8 cellular contexts compared by ENCODE assay signal in the genomic region with DNA sequence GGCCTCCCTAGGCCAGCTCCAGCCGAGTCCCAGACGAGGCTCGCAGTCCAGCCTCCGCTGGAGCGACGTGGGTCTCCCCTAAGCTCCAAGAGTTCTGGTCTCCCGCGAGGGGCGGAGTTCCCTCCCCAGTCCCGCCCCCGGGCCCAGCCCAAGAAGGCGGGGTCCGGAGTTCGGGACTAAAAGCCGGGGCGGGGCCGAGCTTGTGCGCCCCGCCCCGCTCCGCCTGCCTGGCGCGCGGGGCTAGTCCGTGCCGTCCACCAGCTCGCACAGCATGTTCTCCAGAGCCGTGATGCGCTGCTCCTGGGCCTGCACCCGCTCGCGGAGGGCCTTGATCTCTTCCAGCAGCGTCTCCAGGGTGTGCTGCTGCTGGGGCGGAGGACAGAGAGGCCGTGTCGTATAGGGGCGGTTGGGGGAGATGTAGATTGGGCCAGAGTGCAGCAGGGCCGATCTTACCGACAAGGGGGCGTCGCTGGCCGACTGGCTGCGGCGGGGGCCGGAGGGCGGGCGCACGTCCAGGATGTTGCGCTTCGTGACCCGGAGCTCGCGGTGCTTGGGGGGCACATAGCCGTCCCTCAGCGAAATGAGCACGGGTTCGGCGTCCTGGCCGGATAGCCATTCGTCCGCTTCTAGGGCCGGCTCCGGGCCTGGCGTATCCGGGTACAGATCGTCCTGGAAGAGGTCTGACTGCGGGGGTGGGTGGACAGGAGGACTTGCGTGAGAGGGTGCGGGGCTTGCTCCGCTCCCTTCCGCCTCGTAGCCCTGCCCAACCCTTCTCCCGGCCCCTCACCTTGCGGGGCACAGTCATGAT. TPM values are rescaled to one million over a fixed set of nuclear protein-coding genes. Genes with fewer than 3 reads are reported as not detected.
DNase-seq lines count a peak whose midpoint lies in the region; ATAC-seq and TF ChIP-seq lines count a peak whose summit lies in the region.

No MANE protein-coding gene starts in this region.

- H3K4me1 ChIP-seq in lower lobe of right lung: peaks cover 57% of the 10 kb centered on the region

- H3K27ac ChIP-seq in lower lobe of right lung: peak overlapping the region; percentile 69

- H3K9me3 ChIP-seq in lower lobe of right lung: no peaks in the 10 kb centered on the region

- ATAC-seq in lower lobe of right lung: peak; percentile 82 to 83
- ATAC-seq in HG03521 (IDR thresholded peaks at IDR 0.05; ENCODE audit: unreplicated experiment): no peak

- H3K4me3 ChIP-seq in lower lobe of right lung: peak overlapping the region; percentile 53

- no peaks in the 10 kb centered on the region for H3K36me3 ChIP-seq in lower lobe of right lung

- intact Hi-C loops in lower lobe of right lung (cut with DNase I): no loop called here

- DNase-seq in DMS114 treated with DMSO at 0.1 percent for 48 hours (lab: John Stamatoyannopoulos, UW; ENCODE audit: unreplicated experiment) (peak; percentile 48), HCEC 1CT (peak; percentile 72), NCI-H345 (lab: John Stamatoyannopoulos, UW) (peak; percentile 88), lower lobe of right lung (peak; percentile 89)
- DNase-seq in activated CD8-positive, alpha-beta memory T cell treated with anti-CD3 and anti-CD28 coated beads for 4 hours (ENCODE audit: low read depth in 2 of 2): peak; percentile 67 to 73
- DNase-seq in effector CD4-positive, alpha-beta T cell: peak; percentile 79
- DNase-seq in stimulated activated CD4-positive, alpha-beta T cell treated with anti-CD3 and anti-CD28 coated beads, TNF-alpha, amount 100 ng/mL, for 1 hour (ENCODE audit: low read depth in 3 of 3, low spot score in 1 of 3): peak; percentile 60 to 81 (median 69)

- TF ChIP-seq CTCF in lower lobe of right lung (IDR thresholded peaks at IDR 0.05): no peak

- H3K27me3 ChIP-seq in lower lobe of right lung (ENCODE audit: low read depth): peaks cover 11% of the 10 kb centered on the region

RNA-seq across cellular contexts. Expression of a gene that starts 7.0 kb away (rescaled TPM):
- total RNA-seq in lower lobe of right lung: 6.6 TPM

RNA-seq across cellular contexts. Expression of a gene that starts 22.8 kb away (rescaled TPM):
- 6.6 TPM for total RNA-seq in lower lobe of right lung

RNA-seq across cellular contexts. Expression of a gene that starts 26.2 kb away (rescaled TPM):
- total RNA-seq in lower lobe of right lung: 53.1 TPM

RNA-seq across cellular contexts. Expression of a gene that starts 47.2 kb away (rescaled TPM):
- total RNA-seq in lower lobe of right lung: 62.7 TPM

RNA-seq across cellular contexts. Expression of a gene that starts 48.9 kb away (rescaled TPM):
- 14.3 TPM for total RNA-seq in lower lobe of right lung
